Comparison of ENCODE assay signal across 14 cellular contexts in the genomic region with DNA sequence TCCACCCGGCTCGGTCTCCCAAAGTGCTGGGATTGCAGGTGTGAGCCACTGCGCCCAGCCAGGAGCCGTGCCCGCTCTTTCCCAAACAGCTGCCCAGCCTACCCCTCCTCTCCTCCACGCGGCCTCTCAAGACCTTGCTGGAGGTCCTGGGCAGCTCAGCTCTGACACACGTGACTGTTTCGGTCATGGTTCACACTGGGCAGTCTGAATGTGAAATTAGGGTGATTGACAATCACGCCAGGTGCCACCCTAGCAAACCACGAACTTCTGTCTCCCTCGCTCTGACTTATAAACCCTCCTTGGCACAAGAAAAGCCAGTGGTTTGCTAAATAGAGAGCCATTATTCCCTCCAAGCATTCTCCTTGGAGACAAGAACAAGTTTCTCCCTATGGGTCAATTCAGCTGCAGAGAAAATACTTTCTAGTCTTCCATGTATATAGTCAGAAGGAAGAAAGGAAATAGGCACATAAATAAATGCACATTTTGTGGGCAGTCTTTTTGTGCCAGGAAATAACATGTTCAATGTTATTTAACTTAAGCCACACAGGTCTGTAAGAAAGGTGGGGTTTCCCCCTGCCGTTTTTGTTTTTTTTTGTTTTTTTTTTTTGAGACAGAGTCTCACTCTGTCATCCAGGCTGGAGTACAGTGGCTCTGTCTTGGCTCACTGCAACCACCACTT.
DNase-seq lines count a peak whose midpoint lies in the region; ATAC-seq and TF ChIP-seq lines count a peak whose summit lies in the region.
"Had no signal": no experiment of that assay in that cellular context is flagged by ENCODE, and none has a peak within 500 bp of the region (broad histone marks: within the 10 kb centered on the region; RNA-seq: fewer than 3 reads in every experiment).

No MANE protein-coding gene starts in this region.

- H3K4me3 ChIP-seq in ascending aorta (no peak overlapping the region), lower lobe of right lung (no peak overlapping the region), testis (no peak overlapping the region), right lobe of liver (no peak overlapping the region)
- H3K4me3 ChIP-seq: A549, MG63 had no signal

- H3K9me3 ChIP-seq in ascending aorta = no peaks in the 10 kb centered on the region
- H3K9me3 ChIP-seq in lower lobe of right lung = no peaks in the 10 kb centered on the region
- H3K9me3 ChIP-seq in testis = no peaks in the 10 kb centered on the region
- no peaks in the 10 kb centered on the region for H3K9me3 ChIP-seq in right lobe of liver
- H3K9me3 ChIP-seq: A549, MG63 had no signal

- 88 to 89% methylated on average over 11 to 13 of the region's 13 CpGs for WGBS in testis, 2 donors
- 57% methylated on average over 7 of the region's 13 CpGs for WGBS in right lobe of liver (ENCODE audit: insufficient coverage, low coverage, low lambda C conversion rate, missing lambda C conversion rate)

- H3K27me3 ChIP-seq in ascending aorta (no peaks in the 10 kb centered on the region), lower lobe of right lung (ENCODE audit: low read depth) (no peaks in the 10 kb centered on the region), testis (no peaks in the 10 kb centered on the region), right lobe of liver (no peaks in the 10 kb centered on the region)
- H3K27me3 ChIP-seq: MG63 had no signal

- no peak for DNase-seq in activated CD4-positive, alpha-beta T cell treated with anti-CD3 and anti-CD28 coated beads, Interleukin-2, amount 10 ng/mL, durations not matched to agents 7 days and 5 days
- no peak for DNase-seq in activated CD4-positive, alpha-beta T cell treated with anti-CD3 and anti-CD28 coated beads for 4 hours
- DNase-seq in ascending aorta (ENCODE audit: low spot score in 2 of 2) = peak in 1 of 2 donors; percentile 64
- no peak for DNase-seq in lower lobe of right lung
- peak; percentile 7 for DNase-seq in testis
- DNase-seq in DMS53 (lab: John Stamatoyannopoulos, UW) = no peak
- no peak for DNase-seq in NCI-H1694 treated with DMSO at 0.1 percent for 48 hours (lab: John Stamatoyannopoulos, UW)
- DNase-seq in right lobe of liver = no peak
- DNase-seq: cerebellar nuclear complex, foreskin melanocyte, GDM1, mesendoderm, MG63 had no signal

- CTCF ChIA-PET in activated CD4-positive, alpha-beta T cell treated with anti-CD3 and anti-CD28 coated beads, Interleukin-2, amount 10 ng/mL, durations not matched to agents 7 days and 5 days (lab: Charles Lee) = interaction anchor here (0.7 to 1.3 kb wide), 5 partner anchors 11 to 502 kb away, joined by 3 to 4 read pairs (median 3); no protein-coding TSS in a partner anchor

- H3K4me1 ChIP-seq in ascending aorta (peaks cover 15 to 28% of the 10 kb centered on the region in 2 donors), lower lobe of right lung (peaks cover 36% of the 10 kb centered on the region), testis (peaks cover under 1% of the 10 kb centered on the region), right lobe of liver (no peaks in the 10 kb centered on the region)

- no peak for ATAC-seq in lower lobe of right lung
- no peak for ATAC-seq in right lobe of liver

- peak overlapping the region; percentile 75 for H3K27ac Mint-ChIP-seq in activated CD4-positive, alpha-beta T cell treated with anti-CD3 and anti-CD28 coated beads, Interleukin-2, amount 10 ng/mL, durations not matched to agents 7 days and 5 days

- H3K36me3 ChIP-seq in ascending aorta (no peaks in the 10 kb centered on the region), lower lobe of right lung (no peaks in the 10 kb centered on the region), testis (ENCODE audit: low read depth, missing control alignments) (no peaks in the 10 kb centered on the region), right lobe of liver (no peaks in the 10 kb centered on the region)
- H3K36me3 ChIP-seq: MG63 had no signal

- H3K4me1 Mint-ChIP-seq in activated CD4-positive, alpha-beta T cell treated with anti-CD3 and anti-CD28 coated beads, Interleukin-2, amount 10 ng/mL, durations not matched to agents 7 days and 5 days = peaks cover 45% of the 10 kb centered on the region

- TF ChIP-seq POLR2A in testis (IDR thresholded peaks at IDR 0.05) = no peak
- no peak for TF ChIP-seq POLR2A in right lobe of liver (IDR thresholded peaks at IDR 0.05)

- H3K9me3 Mint-ChIP-seq in activated CD4-positive, alpha-beta T cell treated with anti-CD3 and anti-CD28 coated beads, Interleukin-2, amount 10 ng/mL, durations not matched to agents 7 days and 5 days = no peaks in the 10 kb centered on the region

- intact Hi-C loops in ascending aorta (cut with DNase I) = loop anchor here (5.0 kb wide), 2 partner anchors 33 to 263 kb away; no protein-coding TSS in a partner anchor
- intact Hi-C loops in lower lobe of right lung (cut with DNase I) = no loop called here
- intact Hi-C loops in testis (cut with DNase I; ENCODE audit: low total_unique reads) = no loop called here
- intact Hi-C loops in right lobe of liver (cut with DNase I) = no loop called here

- no peak overlapping the region for H3K4me3 Mint-ChIP-seq in activated CD4-positive, alpha-beta T cell treated with anti-CD3 and anti-CD28 coated beads, Interleukin-2, amount 10 ng/mL, durations not matched to agents 7 days and 5 days

- H3K27me3 Mint-ChIP-seq in activated CD4-positive, alpha-beta T cell treated with anti-CD3 and anti-CD28 coated beads, Interleukin-2, amount 10 ng/mL, durations not matched to agents 7 days and 5 days = no peaks in the 10 kb centered on the region

- POLR2A ChIA-PET in activated CD4-positive, alpha-beta T cell treated with anti-CD3 and anti-CD28 coated beads, Interleukin-2, amount 10 ng/mL, durations not matched to agents 7 days and 5 days (lab: Charles Lee) = no interaction called here

- TF ChIP-seq CTCF in ascending aorta (IDR thresholded peaks at IDR 0.05) = no peak
- TF ChIP-seq CTCF in lower lobe of right lung (IDR thresholded peaks at IDR 0.05) = no peak
- TF ChIP-seq CTCF in testis (IDR thresholded peaks at IDR 0.05) = no peak
- TF ChIP-seq CTCF in right lobe of liver (IDR thresholded peaks at IDR 0.05) = no peak

- peak overlapping the region; percentile 85 to 93 for H3K27ac ChIP-seq in ascending aorta
- peak overlapping the region; percentile 41 for H3K27ac ChIP-seq in lower lobe of right lung
- H3K27ac ChIP-seq in testis = no peak overlapping the region
- no peak overlapping the region for H3K27ac ChIP-seq in right lobe of liver

- H3K36me3 Mint-ChIP-seq in activated CD4-positive, alpha-beta T cell treated with anti-CD3 and anti-CD28 coated beads, Interleukin-2, amount 10 ng/mL, durations not matched to agents 7 days and 5 days (ENCODE audit: low read depth) = no peaks in the 10 kb centered on the region

Comparison
In these comparisons a context has a peak if more than half of its experiments do, and no peak if none do; other contexts are left out.
1. H3K27ac ChIP-seq: peak in ascending aorta (2 of 2) and lower lobe of right lung (single experiment); none in testis (0 of 2) and right lobe of liver (0 of 3).